Comparison of ENCODE assay signal across 19 cellular contexts in genomic region chr3:62863648-62864047, GRCh38. TPM values are rescaled to one million over a fixed set of nuclear protein-coding genes. Genes with fewer than 3 reads are reported as not detected.
A peak's percentile ranks its signal among the peaks of the same experiment; 100 is the strongest.
DNase-seq lines count a peak whose midpoint lies in the region; ATAC-seq and TF ChIP-seq lines count a peak whose summit lies in the region.
"Had no signal": no experiment of that assay in that cellular context is flagged by ENCODE, and none has a peak within 500 bp of the region (broad histone marks: within the 10 kb centered on the region; RNA-seq: fewer than 3 reads in every experiment).

No MANE protein-coding gene starts in this region.

- H3K27ac Mint-ChIP-seq in endodermal cell = no peak overlapping the region
- H3K27ac Mint-ChIP-seq: CD4-positive, alpha-beta memory T cell; HFFc6 had no signal

- H3K27ac ChIP-seq in Karpas-422 (ENCODE audit: low read length) = no peak overlapping the region
- no peak overlapping the region for H3K27ac ChIP-seq in endodermal cell (ENCODE audit: low read depth, low read length)
- H3K27ac ChIP-seq: GM23248 had no signal

- 89 to 91% methylated on average over 2 to 3 of the region's 3 CpGs for WGBS in endodermal cell (ENCODE audit: insufficient coverage in 1 of 2, insufficient read length in 1 of 2), 2 experiments

- no peaks in the 10 kb centered on the region for H3K36me3 Mint-ChIP-seq in endodermal cell (ENCODE audit: low read depth)
- H3K36me3 Mint-ChIP-seq: CD4-positive, alpha-beta memory T cell had no signal

- H3K27me3 ChIP-seq in BE2C (no peaks in the 10 kb centered on the region), Karpas-422 (ENCODE audit: low read length) (no peaks in the 10 kb centered on the region), endodermal cell (ENCODE audit: control insufficient read depth, insufficient read depth, low read length, poor library complexity, severe bottlenecking) (no peaks in the 10 kb centered on the region)

- H3K4me1 ChIP-seq in BE2C (no peaks in the 10 kb centered on the region), Karpas-422 (ENCODE audit: low read length) (peaks cover 6% of the 10 kb centered on the region; the same call in 1 of the 2 replicates), endodermal cell (ENCODE audit: control insufficient read depth, insufficient read depth, low read length) (peaks cover 3% of the 10 kb centered on the region)
- H3K4me1 ChIP-seq: HAP-1 had no signal

- no peaks in the 10 kb centered on the region for H3K27me3 Mint-ChIP-seq in endodermal cell (ENCODE audit: insufficient read depth)

- H3K9me3 ChIP-seq in BE2C (no peaks in the 10 kb centered on the region), Karpas-422 (ENCODE audit: low read length) (no peaks in the 10 kb centered on the region), endodermal cell (ENCODE audit: control insufficient read depth, low read length) (no peaks in the 10 kb centered on the region)
- H3K9me3 ChIP-seq: HAP-1 had no signal

- H3K4me1 Mint-ChIP-seq in endodermal cell = peaks cover 26% of the 10 kb centered on the region
- H3K4me1 Mint-ChIP-seq: CD4-positive, alpha-beta memory T cell had no signal

- no peaks in the 10 kb centered on the region for H3K36me3 ChIP-seq in BE2C
- H3K36me3 ChIP-seq in Karpas-422 (ENCODE audit: insufficient read depth, low read length) = no peaks in the 10 kb centered on the region
- H3K36me3 ChIP-seq in endodermal cell (ENCODE audit: control insufficient read depth, insufficient read depth, low read length) = no peaks in the 10 kb centered on the region
- H3K36me3 ChIP-seq: HAP-1 had no signal

- H3K4me3 Mint-ChIP-seq in endodermal cell = no peak overlapping the region
- H3K4me3 Mint-ChIP-seq: CD4-positive, alpha-beta memory T cell; HFFc6 had no signal

- H3K79me2 ChIP-seq in Karpas-422 (ENCODE audit: low read length) = no peaks in the 10 kb centered on the region

- DNase-seq in BE2C (no peak), Karpas-422 (peak; percentile 49), endodermal cell (no peak), NCI-H2196 treated with DMSO at 0.1 percent for 48 hours (lab: John Stamatoyannopoulos, UW; ENCODE audit: unreplicated experiment) (no peak)
- no peak for DNase-seq in stimulated activated naive CD8-positive, alpha-beta T cell treated with anti-CD3 and anti-CD28 coated beads, Interleukin-15, Interleukin-2, amounts not matched to agents 100 U/mL and 50 U/mL, for 24 hours
- DNase-seq: ACHN; C1 segment of cervical spinal cord; CD4-positive, alpha-beta memory T cell; DMS153; DMS79 treated with DMSO at 0.1 percent for 48 hours; GDM1; GM23248; HFFc6 had no signal

- H2AFZ ChIP-seq in Karpas-422 (ENCODE audit: low read length) = no peak overlapping the region
- H2AFZ ChIP-seq: GM23248 had no signal

- no peaks in the 10 kb centered on the region for H4K20me1 ChIP-seq in Karpas-422 (ENCODE audit: insufficient read depth, low read depth, low read length)

- no peaks in the 10 kb centered on the region for H3K9me2 ChIP-seq in Karpas-422 (replicated peaks; ENCODE audit: insufficient read depth, low read length)

- ATAC-seq in GM21717 (IDR thresholded peaks at IDR 0.05; ENCODE audit: unreplicated experiment) (no peak), GM18502 (IDR thresholded peaks at IDR 0.05; ENCODE audit: poor library complexity, unreplicated experiment) (no peak)
- no peak for ATAC-seq in stimulated activated naive CD8-positive, alpha-beta T cell treated with anti-CD3 and anti-CD28 coated beads, Interleukin-15, Interleukin-2, amounts not matched to agents 100 U/mL and 50 U/mL, for 24 hours
- ATAC-seq: K562 had no signal

- no peak overlapping the region for H3K4me2 ChIP-seq in Karpas-422 (ENCODE audit: low read depth, low read length, poor library complexity, severe bottlenecking)

- TF ChIP-seq CTCF in BE2C (IDR thresholded peaks at IDR 0.05; ENCODE audit: low read depth, low read length) = peak; percentile 12; the same call in 1 of the 2 replicates
- 0 out of 3 replicates have a peak, but pooled peaks have one; percentile 2 for TF ChIP-seq CTCF in GM12872 (IDR thresholded peaks at IDR 0.05; ENCODE audit: insufficient read depth, low read depth, low read length)
- peak; percentile 50 for TF ChIP-seq CTCF in endodermal cell (conservative IDR thresholded peaks at IDR 0.05)

- H3K9ac ChIP-seq in Karpas-422 (ENCODE audit: low read length) (no peak overlapping the region), endodermal cell (ENCODE audit: extremely low read depth, low read length, poor library complexity, severe bottlenecking) (no peak overlapping the region)
- H3K9ac ChIP-seq: GM23248 had no signal

- H3K4me3 ChIP-seq in BE2C (ENCODE audit: low read depth, low read length) = no peak overlapping the region
- no peak overlapping the region for H3K4me3 ChIP-seq in Karpas-422 (ENCODE audit: low read length)
- H3K4me3 ChIP-seq in endodermal cell (ENCODE audit: low read length) = no peak overlapping the region
- H3K4me3 ChIP-seq: GM23248, HAP-1, K562 had no signal

- no peaks in the 10 kb centered on the region for H3K9me3 Mint-ChIP-seq in endodermal cell

RNA-seq across cellular contexts. Expression of gene CADPS, which starts 11.6 kb away (rescaled TPM):
- polyA plus RNA-seq in BE2C (2012; ENCODE audit: insufficient read depth, insufficient read length, low read depth) = 9.0 TPM
- total RNA-seq in Karpas-422 (2014; rRNA removed; shearing (Covaris generic); ENCODE audit: low replicate concordance) = 0.76 and 1.9 TPM in 2 replicates
- total RNA-seq in endodermal cell = 10 to 100 TPM; 11.7 to 20.8 TPM
- 12.9 TPM for polyA plus RNA-seq in endodermal cell (2013, experiment 1 of 2)
- 10.5 TPM for polyA plus RNA-seq in endodermal cell (2013, experiment 2 of 2)
- total RNA-seq: A172; CD4-positive, alpha-beta memory T cell; HFFc6; K562 had no signal
- polyA plus RNA-seq: CD4-positive, alpha-beta memory T cell; K562 had no signal
